Comparison of ENCODE assay signal across 8 cellular contexts in the genomic region with DNA sequence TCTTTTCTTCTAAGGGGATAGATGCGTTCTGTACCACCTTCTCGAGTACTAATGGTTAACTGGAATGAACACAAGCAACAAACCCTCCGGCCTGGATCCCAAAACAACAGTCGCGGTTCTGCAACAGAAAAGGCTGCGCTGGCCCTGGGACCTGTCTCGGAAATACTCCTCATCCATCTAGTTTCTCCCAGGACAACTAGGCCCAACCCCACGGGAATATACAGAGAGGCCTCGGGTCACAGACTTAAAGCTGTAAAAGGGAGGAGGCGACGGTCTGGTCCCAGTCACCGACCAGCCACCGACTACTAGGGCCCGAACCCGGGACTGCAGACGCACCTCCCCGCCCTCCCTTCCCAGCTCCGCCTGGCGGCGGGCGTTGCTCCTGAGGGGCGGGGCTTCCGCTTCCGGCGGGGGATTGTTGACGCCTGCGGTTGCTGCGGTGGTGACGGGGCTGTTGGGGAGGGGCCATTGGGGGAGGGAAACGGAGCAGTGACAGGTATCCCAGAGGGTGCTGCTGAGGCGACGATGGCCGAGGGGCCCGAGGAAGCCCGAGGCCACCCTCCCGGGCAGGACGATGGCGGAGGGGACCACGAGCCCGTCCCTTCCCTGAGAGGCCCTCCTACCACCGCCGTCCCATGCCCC. TPM values are rescaled to one million over a fixed set of nuclear protein-coding genes. Genes with fewer than 3 reads are reported as not detected.
DNase-seq lines count a peak whose midpoint lies in the region; ATAC-seq and TF ChIP-seq lines count a peak whose summit lies in the region.

Gene FAM8A1 (plus strand): TSS at position 418 of the 642 bp plus-strand sequence. CDS start 108 bp downstream, at position 526.

- peak; percentile 70 for TF ChIP-seq CTCF in endodermal cell (conservative IDR thresholded peaks at IDR 0.05)

- peak within 1 kb of the TSS; percentile 87 for H3K27ac Mint-ChIP-seq in endodermal cell

- H3K36me3 ChIP-seq in endodermal cell (ENCODE audit: control insufficient read depth, insufficient read depth, low read length), result peaks cover 23% of the 10 kb centered on the region

- peak within 1 kb of the TSS; percentile 81 for H3K9ac ChIP-seq in endodermal cell (ENCODE audit: extremely low read depth, low read length, poor library complexity, severe bottlenecking)

- peaks cover 9% of the 10 kb centered on the region for H3K4me1 Mint-ChIP-seq in endodermal cell

- no peaks in the 10 kb centered on the region for H3K27me3 ChIP-seq in endodermal cell (ENCODE audit: control insufficient read depth, insufficient read depth, low read length, poor library complexity, severe bottlenecking)

- WGBS in endodermal cell (ENCODE audit: insufficient coverage in 1 of 2, insufficient read length in 1 of 2), 2 experiments, result 14 to 47% methylated on average over 8 to 42 of the region's 42 CpGs

- peak; percentile 80 for ATAC-seq in GM21367 (IDR thresholded peaks at IDR 0.05; ENCODE audit: unreplicated experiment)

- no peaks in the 10 kb centered on the region for H3K27me3 Mint-ChIP-seq in endodermal cell (ENCODE audit: insufficient read depth)

- peak within 1 kb of the TSS; percentile 62 for H3K27ac ChIP-seq in endodermal cell (ENCODE audit: low read depth, low read length)

- no peaks in the 10 kb centered on the region for H3K9me3 Mint-ChIP-seq in endodermal cell

- H3K4me3 Mint-ChIP-seq in endodermal cell, result peak within 1 kb of the TSS; percentile 68

- DNase-seq in D341Med (ENCODE audit: low spot score) (peak; percentile 97), HT1080 (ENCODE audit: low read depth) (peak; percentile 80), NOMO-1 (lab: John Stamatoyannopoulos, UW; ENCODE audit: unreplicated experiment in 2 of 2) (peak; percentile 75 to 86), endodermal cell (peak; percentile 99), mesenteric fat pad (ENCODE audit: low spot score) (peak; percentile 99)
- DNase-seq in activated CD8-positive, alpha-beta memory T cell treated with anti-CD3 and anti-CD28 coated beads, Interleukin-2, amount 50 U/mL, for 24 hours (ENCODE audit: extremely low read depth), result peak; percentile 92
- DNase-seq in stimulated activated CD8-positive, alpha-beta memory T cell treated with anti-CD3 and anti-CD28 coated beads, Interleukin-15, amount 100 ng/mL, for 24 hours (ENCODE audit: low read depth), result peak; percentile 93

- H3K4me3 ChIP-seq in endodermal cell (ENCODE audit: low read length), result peak within 1 kb of the TSS; percentile 96

- no peaks in the 10 kb centered on the region for H3K9me3 ChIP-seq in endodermal cell (ENCODE audit: control insufficient read depth, low read length)

- H3K36me3 Mint-ChIP-seq in endodermal cell (ENCODE audit: low read depth), result peaks cover 6% of the 10 kb centered on the region

- no peaks in the 10 kb centered on the region for H3K4me1 ChIP-seq in endodermal cell (ENCODE audit: control insufficient read depth, insufficient read depth, low read length)

RNA-seq across cellular contexts. Expression of gene FAM8A1, which starts in this region (rescaled TPM):
- 4.8 and 6.0 TPM in 2 replicates for total RNA-seq in HT1080 (2014; rRNA removed; shearing (Covaris generic))
- 7.2 and 10.8 TPM in 2 replicates for polyA plus RNA-seq in HT1080 (2015; cell fraction: cytosol; rRNA removed)
- polyA plus RNA-seq in HT1080 (2015; cell fraction: nucleus; rRNA removed), result 8.4 and 11.4 TPM in 2 replicates
- total RNA-seq in endodermal cell (10 to 100 TPM; 10.4 to 12.1 TPM), mesenteric fat pad (24.0 TPM)
- polyA plus RNA-seq in endodermal cell (2013, experiment 1 of 2), result 18.1 TPM
- 15.4 TPM for polyA plus RNA-seq in endodermal cell (2013, experiment 2 of 2)

Comparison
In these comparisons a context has a peak if more than half of its experiments do, and no peak if none do; other contexts are left out.
1. Peak in every context shown above with its lines: DNase-seq, ATAC-seq, H3K4me3 ChIP-seq and H3K27ac ChIP-seq.